ENCODE assay signal across 13 cellular contexts in genomic region chr17:32588982-32589381, GRCh38.
DNase-seq lines count a peak whose midpoint lies in the region; ATAC-seq, FAIRE-seq and TF ChIP-seq lines count a peak whose summit lies in the region.
"Had no signal": no experiment of that assay in that cellular context is flagged by ENCODE, and none has a peak within 500 bp of the region (broad histone marks: within the 10 kb centered on the region; RNA-seq: fewer than 3 reads in every experiment).

No MANE protein-coding gene starts in this region.

- DNase-seq in T47D (ENCODE audit: low read depth in 1 of 2, low spot score in 1 of 2) (peak; percentile 21 to 54), MCF 10A (ENCODE audit: unreplicated experiment) (no peak), endodermal cell (peak; percentile 84), kidney (no peak)
- no peak for DNase-seq in stimulated activated naive B cell treated with anti-CD40 and anti-IgM and Interleukin-4, amounts not matched to agents 10 μg/mL and 1 μg/mL and 100 μg/mL, for 72 hours
- DNase-seq in activated naive CD8-positive, alpha-beta T cell treated with anti-CD3 and anti-CD28 coated beads, Interleukin-2, amount 50 U/mL, for 24 hours = no peak
- DNase-seq: activated CD4-positive, alpha-beta T cell treated with anti-CD3 and anti-CD28 coated beads, Interleukin-2, amount 50 U/mL, for 4 hours; CD4-positive, CD25-positive, alpha-beta regulatory T cell; posterior cingulate gyrus had no signal

- H3K4me3 Mint-ChIP-seq in MCF 10A (ENCODE audit: unreplicated experiment) (no peak overlapping the region), endodermal cell (no peak overlapping the region)
- H3K4me3 Mint-ChIP-seq in stimulated activated naive B cell treated with anti-CD40 and anti-IgM and Interleukin-4, amounts not matched to agents 10 μg/mL and 1 μg/mL and 100 μg/mL, for 72 hours = no peak overlapping the region
- H3K4me3 Mint-ChIP-seq in activated naive CD8-positive, alpha-beta T cell treated with anti-CD3 and anti-CD28 coated beads, Interleukin-2, amount 50 U/mL, for 24 hours = no peak overlapping the region
- H3K4me3 Mint-ChIP-seq: activated naive CD4-positive, alpha-beta T cell treated with anti-CD3 and anti-CD28 coated beads, Interleukin-2, amount 50 U/mL, for 24 hours; CD4-positive, CD25-positive, alpha-beta regulatory T cell had no signal

- H3K4me1 Mint-ChIP-seq in MCF 10A (ENCODE audit: insufficient read depth, unreplicated experiment) (no peaks in the 10 kb centered on the region), endodermal cell (no peaks in the 10 kb centered on the region)
- peaks cover 2 to 14% of the 10 kb centered on the region in 2 donors for H3K4me1 Mint-ChIP-seq in stimulated activated naive B cell treated with anti-CD40 and anti-IgM and Interleukin-4, amounts not matched to agents 10 μg/mL and 1 μg/mL and 100 μg/mL, for 72 hours
- H3K4me1 Mint-ChIP-seq in activated naive CD8-positive, alpha-beta T cell treated with anti-CD3 and anti-CD28 coated beads, Interleukin-2, amount 50 U/mL, for 24 hours = peaks cover 7% of the 10 kb centered on the region
- H3K4me1 Mint-ChIP-seq: activated naive CD4-positive, alpha-beta T cell treated with anti-CD3 and anti-CD28 coated beads, Interleukin-2, amount 50 U/mL, for 24 hours; CD4-positive, CD25-positive, alpha-beta regulatory T cell had no signal

- H3K9me3 Mint-ChIP-seq in MCF 10A (ENCODE audit: unreplicated experiment) (no peaks in the 10 kb centered on the region), endodermal cell (peaks cover 5% of the 10 kb centered on the region)
- H3K9me3 Mint-ChIP-seq in stimulated activated naive B cell treated with anti-CD40 and anti-IgM and Interleukin-4, amounts not matched to agents 10 μg/mL and 1 μg/mL and 100 μg/mL, for 72 hours = peaks cover 0 to 2% of the 10 kb centered on the region in 2 donors
- H3K9me3 Mint-ChIP-seq in activated naive CD8-positive, alpha-beta T cell treated with anti-CD3 and anti-CD28 coated beads, Interleukin-2, amount 50 U/mL, for 24 hours = no peaks in the 10 kb centered on the region
- H3K9me3 Mint-ChIP-seq: activated naive CD4-positive, alpha-beta T cell treated with anti-CD3 and anti-CD28 coated beads, Interleukin-2, amount 50 U/mL, for 24 hours had no signal

- H3K27ac Mint-ChIP-seq in MCF 10A (ENCODE audit: low read depth, unreplicated experiment) (no peak overlapping the region), endodermal cell (no peak overlapping the region)
- peak overlapping the region; percentile 37 for H3K27ac Mint-ChIP-seq in stimulated activated naive B cell treated with anti-CD40 and anti-IgM and Interleukin-4, amounts not matched to agents 10 μg/mL and 1 μg/mL and 100 μg/mL, for 72 hours
- H3K27ac Mint-ChIP-seq in activated naive CD8-positive, alpha-beta T cell treated with anti-CD3 and anti-CD28 coated beads, Interleukin-2, amount 50 U/mL, for 24 hours = no peak overlapping the region
- H3K27ac Mint-ChIP-seq: activated naive CD4-positive, alpha-beta T cell treated with anti-CD3 and anti-CD28 coated beads, Interleukin-2, amount 50 U/mL, for 24 hours; CD4-positive, CD25-positive, alpha-beta regulatory T cell had no signal

- no peak for ATAC-seq in stimulated activated naive B cell treated with anti-CD40 and anti-IgM and Interleukin-4, amounts not matched to agents 10 μg/mL and 1 μg/mL and 100 μg/mL, for 72 hours (replicated peaks)
- ATAC-seq in GM19351 (IDR thresholded peaks at IDR 0.05; ENCODE audit: unreplicated experiment) = no peak
- ATAC-seq in activated naive CD8-positive, alpha-beta T cell treated with anti-CD3 and anti-CD28 coated beads, Interleukin-2, amount 50 U/mL, for 24 hours = no peak

- H3K36me3 Mint-ChIP-seq in MCF 10A (ENCODE audit: insufficient read depth, unreplicated experiment) = no peaks in the 10 kb centered on the region
- H3K36me3 Mint-ChIP-seq in endodermal cell (ENCODE audit: low read depth) = peaks cover 7% of the 10 kb centered on the region
- H3K36me3 Mint-ChIP-seq in stimulated activated naive B cell treated with anti-CD40 and anti-IgM and Interleukin-4, amounts not matched to agents 10 μg/mL and 1 μg/mL and 100 μg/mL, for 72 hours = peaks cover 0 to 2% of the 10 kb centered on the region in 2 donors
- H3K36me3 Mint-ChIP-seq in activated naive CD8-positive, alpha-beta T cell treated with anti-CD3 and anti-CD28 coated beads, Interleukin-2, amount 50 U/mL, for 24 hours (ENCODE audit: low read depth) = peaks cover 3% of the 10 kb centered on the region
- H3K36me3 Mint-ChIP-seq: CD4-positive, CD25-positive, alpha-beta regulatory T cell had no signal

- BruUV-seq in MCF 10A (replicated peaks; lab: Mats Ljungman, UMichigan) = no TSS peak

- in situ Hi-C loops in T47D (cut with HindIII; ENCODE audit: low pct_unique_long_range_greater_than_20kb, low sequenced_read_pairs) = no loop called here

- no peaks in the 10 kb centered on the region for H3F3A ChIP-seq in Loucy (ENCODE audit: low read depth)

- FAIRE-seq in kidney (lab: Jason Lieb, UNC) = no peak

- H3K9ac ChIP-seq in Loucy (ENCODE audit: low read depth, low read length, poor library complexity, severe bottlenecking) = no peak overlapping the region
- H3K9ac ChIP-seq in endodermal cell (ENCODE audit: extremely low read depth, low read length, poor library complexity, severe bottlenecking) = no peak overlapping the region
- no peak overlapping the region for H3K9ac ChIP-seq in kidney (ENCODE audit: low read length in 2 of 2)

- WGBS in endodermal cell (ENCODE audit: insufficient coverage in 1 of 2, insufficient read length in 1 of 2), 2 experiments = 70 to 78% methylated on average over 4 to 6 of the region's 6 CpGs

- TF ChIP-seq CTCF in MCF 10A (IDR thresholded peaks at IDR 0.05; ENCODE audit: unreplicated experiment) = no peak
- peak; percentile 48 for TF ChIP-seq CTCF in Loucy (conservative IDR thresholded peaks at IDR 0.05; ENCODE audit: low read length)
- peak; percentile 84 for TF ChIP-seq CTCF in endodermal cell (conservative IDR thresholded peaks at IDR 0.05)
- no peak for TF ChIP-seq CTCF in kidney (IDR thresholded peaks at IDR 0.05; ENCODE audit: borderline replicate concordance, extremely low read depth, insufficient read depth)

- no peaks in the 10 kb centered on the region; the same call in 1 of the 2 replicates for H3K9me2 ChIP-seq in Loucy (replicated peaks; ENCODE audit: low read depth, low read length)

- H3K27me3 Mint-ChIP-seq in MCF 10A (ENCODE audit: insufficient read depth, unreplicated experiment) (no peaks in the 10 kb centered on the region), endodermal cell (ENCODE audit: insufficient read depth) (no peaks in the 10 kb centered on the region)
- H3K27me3 Mint-ChIP-seq in stimulated activated naive B cell treated with anti-CD40 and anti-IgM and Interleukin-4, amounts not matched to agents 10 μg/mL and 1 μg/mL and 100 μg/mL, for 72 hours = no peaks in the 10 kb centered on the region
- no peaks in the 10 kb centered on the region for H3K27me3 Mint-ChIP-seq in activated naive CD8-positive, alpha-beta T cell treated with anti-CD3 and anti-CD28 coated beads, Interleukin-2, amount 50 U/mL, for 24 hours
- H3K27me3 Mint-ChIP-seq: activated naive CD4-positive, alpha-beta T cell treated with anti-CD3 and anti-CD28 coated beads, Interleukin-2, amount 50 U/mL, for 24 hours had no signal

- no peaks in the 10 kb centered on the region for H3K27me3 ChIP-seq in Loucy (ENCODE audit: insufficient read depth, low read length, poor library complexity, severe bottlenecking)
- H3K27me3 ChIP-seq in endodermal cell (ENCODE audit: control insufficient read depth, insufficient read depth, low read length, poor library complexity, severe bottlenecking) = no peaks in the 10 kb centered on the region

- H3K9me3 ChIP-seq in Loucy (ENCODE audit: insufficient read depth, low read depth, low read length) (no peaks in the 10 kb centered on the region), endodermal cell (ENCODE audit: control insufficient read depth, low read length) (peaks cover 7% of the 10 kb centered on the region), kidney (ENCODE audit: control insufficient read depth in 1 of 2, low read length in 2 of 2) (no peaks in the 10 kb centered on the region)

- H2AFZ ChIP-seq in Loucy (ENCODE audit: low read length) = no peak overlapping the region

- H3K36me3 ChIP-seq in Loucy (ENCODE audit: insufficient read depth, low read length) = no peaks in the 10 kb centered on the region
- H3K36me3 ChIP-seq in endodermal cell (ENCODE audit: control insufficient read depth, insufficient read depth, low read length) = peaks cover 7% of the 10 kb centered on the region
- no peaks in the 10 kb centered on the region for H3K36me3 ChIP-seq in kidney (ENCODE audit: control insufficient read depth in 1 of 2, insufficient read depth in 2 of 2, low read length in 2 of 2)

- H3K4me3 ChIP-seq in Loucy (ENCODE audit: low read length, poor library complexity, severe bottlenecking) (no peak overlapping the region), endodermal cell (ENCODE audit: low read length) (no peak overlapping the region), kidney (ENCODE audit: low read length in 2 of 2) (no peak overlapping the region)
- H3K4me3 ChIP-seq: SK-N-MC had no signal

- intact Hi-C loops in MCF 10A (cut with micrococcal nuclease) = no loop called here
- intact Hi-C loops in kidney (cut with DNase I) = no loop called here

- POLR2A ChIA-PET in MCF 10A (lab: Yijun Ruan, JAX) = interaction anchor here (0.6 to 1.3 kb wide), 2 partner anchors 52 to 116 kb away, joined by 3 read pairs; no protein-coding TSS in a partner anchor

- H3K79me2 ChIP-seq in Loucy (ENCODE audit: insufficient read depth, low read length) = no peaks in the 10 kb centered on the region

- no peaks in the 10 kb centered on the region for H4K20me1 ChIP-seq in Loucy (ENCODE audit: insufficient read depth, low read length, poor library complexity, severe bottlenecking)

- H3K27ac ChIP-seq in endodermal cell (ENCODE audit: low read depth, low read length) = no peak overlapping the region
- H3K27ac ChIP-seq in kidney (ENCODE audit: low read depth in 2 of 2, low read length in 2 of 2) = no peak overlapping the region
- H3K27ac ChIP-seq: SK-N-MC had no signal

- no peaks in the 10 kb centered on the region for H3K4me1 ChIP-seq in Loucy (ENCODE audit: insufficient read depth, low read length, poor library complexity, severe bottlenecking)
- H3K4me1 ChIP-seq in endodermal cell (ENCODE audit: control insufficient read depth, insufficient read depth, low read length) = no peaks in the 10 kb centered on the region
- H3K4me1 ChIP-seq in kidney (ENCODE audit: control insufficient read depth in 1 of 2, insufficient read depth in 1 of 2, low read depth in 1 of 2, low read length in 2 of 2) = no peaks in the 10 kb centered on the region

- H3K4me2 ChIP-seq in Loucy (ENCODE audit: low read depth, low read length, poor library complexity, severe bottlenecking) = no peak overlapping the region

- CTCF ChIA-PET in MCF 10A (lab: Yijun Ruan, JAX) = interaction anchor here (0.8 to 2.5 kb wide), 4 partner anchors 15 to 159 kb away, joined by 3 to 7 read pairs (median 4); no protein-coding TSS in a partner anchor

Comparison
In these comparisons a context has a peak if more than half of its experiments do, and no peak if none do; other contexts are left out.
1. DNase-seq: peak in T47D (2 of 2) and endodermal cell (single experiment); none in MCF 10A (single experiment), stimulated activated naive B cell treated with anti-CD40 and anti-IgM and Interleukin-4, amounts not matched to agents 10 μg/mL and 1 μg/mL and 100 μg/mL, for 72 hours (single experiment), activated naive CD8-positive, alpha-beta T cell treated with anti-CD3 and anti-CD28 coated beads, Interleukin-2, amount 50 U/mL, for 24 hours (single experiment) and kidney (single experiment).
2. CTCF ChIP-seq: peak in Loucy (single experiment) and endodermal cell (single experiment); none in MCF 10A (single experiment) and kidney (single experiment).